In the genomic region with DNA sequence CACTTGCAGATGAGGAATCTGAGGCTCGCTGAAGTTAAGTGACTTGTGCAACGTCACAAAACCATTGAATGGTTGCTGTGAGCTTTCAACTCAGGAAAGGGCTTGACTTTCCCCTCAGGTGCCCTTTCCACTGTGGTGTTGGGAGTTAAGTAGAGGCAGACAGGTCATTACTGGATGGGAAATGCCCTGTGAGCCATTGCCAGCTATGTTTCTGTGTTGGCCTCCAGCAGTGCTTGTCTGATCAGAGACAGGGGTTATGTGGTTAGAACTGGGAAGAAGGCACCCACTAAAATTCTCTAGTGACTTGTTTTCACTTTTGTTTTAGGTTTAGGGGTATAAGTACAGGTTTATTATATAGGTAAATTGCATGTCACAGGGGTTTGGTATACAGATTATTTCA, we compare ENCODE assay signal across 14 cellular contexts.
DNase-seq lines count a peak whose midpoint lies in the region; ATAC-seq and TF ChIP-seq lines count a peak whose summit lies in the region.
"Had no signal": no experiment of that assay in that cellular context is flagged by ENCODE, and none has a peak within 500 bp of the region (broad histone marks: within the 10 kb centered on the region; RNA-seq: fewer than 3 reads in every experiment).

No MANE protein-coding gene starts in this region.

- H3K36me3 ChIP-seq in fibroblast of lung (ENCODE audit: control insufficient read depth, insufficient read depth, low read length) = no peaks in the 10 kb centered on the region

- no peak overlapping the region for H3K4me2 ChIP-seq in fibroblast of lung (ENCODE audit: extremely low read depth, insufficient read depth, low read length)
- H3K4me2 ChIP-seq: SK-N-SH, smooth muscle cell had no signal

- no peaks in the 10 kb centered on the region for H4K20me1 ChIP-seq in fibroblast of lung (ENCODE audit: control insufficient read depth, extremely low read depth, insufficient read depth, low read length)

- H3K79me2 ChIP-seq in fibroblast of lung (ENCODE audit: control insufficient read depth, insufficient read depth, low read length) = no peaks in the 10 kb centered on the region

- H3K9ac ChIP-seq in fibroblast of lung (ENCODE audit: insufficient read depth, low read length) = no peak overlapping the region
- H3K9ac ChIP-seq: SK-N-SH had no signal

- H3K4me3 ChIP-seq in fibroblast of lung (replicated peaks in 1 of 4; ENCODE audit: control extremely low read depth in 1 of 4, insufficient read depth in 1 of 4, low read depth in 3 of 4, low read length in 4 of 4) = no peak overlapping the region
- H3K4me3 ChIP-seq: smooth muscle cell had no signal

- DNase-seq in fibroblast of lung (ENCODE audit: low read depth in 2 of 2) (no peak), NCI-H1417 treated with DMSO at 0.1 percent for 48 hours (lab: John Stamatoyannopoulos, UW) (no peak), NCI-H187 (lab: John Stamatoyannopoulos, UW) (no peak)
- no peak for DNase-seq in activated CD4-positive, alpha-beta T cell treated with anti-CD3 and anti-CD28 coated beads for 48 hours
- DNase-seq: activated CD4-positive, CD25-positive, alpha-beta regulatory T cell treated with anti-CD3 and anti-CD28 coated beads, Interleukin-2, amount 50 U/mL, for 72 hours; CD4-positive, alpha-beta T cell; naive thymus-derived CD8-positive, alpha-beta T cell; NCI-H524; SK-N-SH had no signal

- ATAC-seq in GM18867 (IDR thresholded peaks at IDR 0.05; ENCODE audit: unreplicated experiment) (peak; percentile 58), GM21529 (IDR thresholded peaks at IDR 0.05; ENCODE audit: unreplicated experiment) (peak; percentile 65), HG03354 (IDR thresholded peaks at IDR 0.05; ENCODE audit: poor library complexity, severe bottlenecking, unreplicated experiment) (peak; percentile 54), HG02885 (IDR thresholded peaks at IDR 0.05; ENCODE audit: poor library complexity, unreplicated experiment) (no peak)
- ATAC-seq: naive thymus-derived CD8-positive, alpha-beta T cell had no signal

- peaks cover 12% of the 10 kb centered on the region for H3K4me1 ChIP-seq in fibroblast of lung (ENCODE audit: control insufficient read depth, extremely low read depth, insufficient read depth, low read length)

- no peaks in the 10 kb centered on the region for H3K27me3 ChIP-seq in fibroblast of lung (ENCODE audit: control insufficient read depth, insufficient read depth, low read length)

- TF ChIP-seq CTCF in fibroblast of lung (conservative IDR thresholded peaks at IDR 0.05 in 1 of 2, IDR thresholded peaks at IDR 0.05 in 1 of 2; ENCODE audit: low read depth in 1 of 2, low read length in 2 of 2) = no peak

- H2AFZ ChIP-seq in fibroblast of lung (ENCODE audit: low read length) = no peak overlapping the region

- peak overlapping the region; percentile 53 for H3K27ac ChIP-seq in fibroblast of lung (ENCODE audit: insufficient read depth, low read length)

- H3K9me3 ChIP-seq in fibroblast of lung (ENCODE audit: control insufficient read depth, insufficient read depth, low read depth, low read length) = no peaks in the 10 kb centered on the region
- H3K9me3 ChIP-seq: SK-N-SH had no signal
